ENCODE assay signal across 8 cellular contexts in genomic region chr19:45250216-45250831, GRCh38. TPM values are rescaled to one million over a fixed set of nuclear protein-coding genes. Genes with fewer than 3 reads are reported as not detected.
A peak's percentile ranks its signal among the peaks of the same experiment; 100 is the strongest.
DNase-seq lines count a peak whose midpoint lies in the region; ATAC-seq and TF ChIP-seq lines count a peak whose summit lies in the region.

No MANE protein-coding gene starts in this region.

- peak overlapping the region; percentile 67 for H3K4me3 Mint-ChIP-seq in endodermal cell
- H3K4me3 Mint-ChIP-seq in nephron progenitor cell: peak overlapping the region; percentile 95

- peak overlapping the region; percentile 67 for H3K27ac ChIP-seq in C4-2B
- H3K27ac ChIP-seq in OCI-LY1 (ENCODE audit: low read depth, low read length, poor library complexity, severe bottlenecking): no peak overlapping the region
- no peak overlapping the region for H3K27ac ChIP-seq in endodermal cell (ENCODE audit: low read depth, low read length)

- H3K9ac ChIP-seq in OCI-LY1 (ENCODE audit: low read length): peak overlapping the region; percentile 53
- peak overlapping the region; percentile 32 for H3K9ac ChIP-seq in endodermal cell (ENCODE audit: extremely low read depth, low read length, poor library complexity, severe bottlenecking)

- 58 to 72% methylated on average over 5 to 10 of the region's 14 CpGs for WGBS in endodermal cell (ENCODE audit: insufficient coverage in 1 of 2, insufficient read length in 1 of 2), 2 experiments

- DNase-seq in endodermal cell (peak; percentile 63), nephron progenitor cell (peak; percentile 25), H4 (ENCODE audit: low spot score) (no peak), kidney glomerular epithelial cell (lab: John Stamatoyannopoulos, UW) (no peak)
- DNase-seq in stimulated activated CD4-positive, alpha-beta T cell treated with anti-CD3 and anti-CD28 coated beads, Interleukin-1b, Interleukin-23, amount 100 ng/mL, for 48 hours: no peak

- H3K27ac Mint-ChIP-seq in endodermal cell: no peak overlapping the region
- no peak overlapping the region for H3K27ac Mint-ChIP-seq in nephron progenitor cell

- H3K9me3 Mint-ChIP-seq in endodermal cell (no peaks in the 10 kb centered on the region), nephron progenitor cell (no peaks in the 10 kb centered on the region)

- H3K4me2 ChIP-seq in OCI-LY1 (ENCODE audit: low read length): peak overlapping the region; percentile 82

- ATAC-seq in HG02588 (IDR thresholded peaks at IDR 0.05; ENCODE audit: unreplicated experiment): no peak

- no peaks in the 10 kb centered on the region for H4K20me1 ChIP-seq in OCI-LY1 (ENCODE audit: insufficient read depth, low read length)

- peaks cover 37% of the 10 kb centered on the region for H3K4me1 ChIP-seq in OCI-LY1 (ENCODE audit: insufficient read depth, low read length, severe bottlenecking)
- H3K4me1 ChIP-seq in endodermal cell (ENCODE audit: control insufficient read depth, insufficient read depth, low read length): peaks cover 2% of the 10 kb centered on the region

- peaks cover 6% of the 10 kb centered on the region for H3K36me3 Mint-ChIP-seq in endodermal cell (ENCODE audit: low read depth)
- no peaks in the 10 kb centered on the region for H3K36me3 Mint-ChIP-seq in nephron progenitor cell (ENCODE audit: low read depth)

- H2AFZ ChIP-seq in OCI-LY1 (ENCODE audit: low read length): peak overlapping the region; percentile 48

- H3K4me1 Mint-ChIP-seq in endodermal cell (peaks cover 17% of the 10 kb centered on the region), nephron progenitor cell (peaks cover 49% of the 10 kb centered on the region)

- H3K9me2 ChIP-seq in OCI-LY1 (ENCODE audit: low read depth, low read length): no peaks in the 10 kb centered on the region

- H3K4me3 ChIP-seq in OCI-LY1 (ENCODE audit: low read depth, low read length, poor library complexity, severe bottlenecking): peak overlapping the region; percentile 60
- peak overlapping the region; percentile 87 for H3K4me3 ChIP-seq in endodermal cell (ENCODE audit: low read length)

- TF ChIP-seq CTCF in C4-2B (conservative IDR thresholded peaks at IDR 0.05) (no peak), OCI-LY1 (IDR thresholded peaks at IDR 0.05; ENCODE audit: low read length) (no peak), endodermal cell (conservative IDR thresholded peaks at IDR 0.05) (no peak), nephron progenitor cell (IDR thresholded peaks at IDR 0.05) (no peak)

- peaks cover 19% of the 10 kb centered on the region for H3K27me3 Mint-ChIP-seq in endodermal cell (ENCODE audit: insufficient read depth)
- H3K27me3 Mint-ChIP-seq in nephron progenitor cell (ENCODE audit: low read depth, poor library complexity): peaks cover 21% of the 10 kb centered on the region

- no peaks in the 10 kb centered on the region for H3K79me2 ChIP-seq in OCI-LY1 (ENCODE audit: insufficient read depth, low read length)

- no peaks in the 10 kb centered on the region for H3F3A ChIP-seq in OCI-LY1 (ENCODE audit: insufficient read depth, low read length)

- H3K9me3 ChIP-seq in OCI-LY1 (ENCODE audit: low read length) (no peaks in the 10 kb centered on the region), endodermal cell (ENCODE audit: control insufficient read depth, low read length) (no peaks in the 10 kb centered on the region)

- H3K36me3 ChIP-seq in OCI-LY1 (ENCODE audit: insufficient read depth, low read length) (no peaks in the 10 kb centered on the region), endodermal cell (ENCODE audit: control insufficient read depth, insufficient read depth, low read length) (peaks cover 10% of the 10 kb centered on the region)

- peaks cover 3% of the 10 kb centered on the region; the same call in 1 of the 2 replicates for H3K27me3 ChIP-seq in OCI-LY1 (ENCODE audit: insufficient read depth, low read length)
- no peaks in the 10 kb centered on the region for H3K27me3 ChIP-seq in endodermal cell (ENCODE audit: control insufficient read depth, insufficient read depth, low read length, poor library complexity, severe bottlenecking)

RNA-seq across cellular contexts. Expression of gene MARK4, which starts 0.7 kb away (rescaled TPM):
- 10 to 100 TPM; 74.6 to 90.6 TPM for total RNA-seq in endodermal cell
- 40.4 TPM for polyA plus RNA-seq in endodermal cell (2013, experiment 1 of 2)
- polyA plus RNA-seq in endodermal cell (2013, experiment 2 of 2): 34.5 TPM
- 3.7 and 5.0 TPM in 2 replicates for total RNA-seq in H4 (2014; rRNA removed; shearing (Covaris generic))

RNA-seq across cellular contexts. Expression of gene EXOC3L2, which starts 5.1 kb away (rescaled TPM):
- total RNA-seq in endodermal cell: under 1 TPM in 1 of 2 donors, not detected in 1; 0.11 TPM
- polyA plus RNA-seq in endodermal cell (2013, experiment 1 of 2): 1.2 TPM
- 1.3 TPM for polyA plus RNA-seq in endodermal cell (2013, experiment 2 of 2)
- not detected in 2 replicates for total RNA-seq in H4 (2014; rRNA removed; shearing (Covaris generic))

Comparison
In these comparisons a context has a peak if more than half of its experiments do, and no peak if none do; other contexts are left out.
1. DNase-seq: peak in endodermal cell (single experiment) and nephron progenitor cell (single experiment); none in H4 (single experiment), stimulated activated CD4-positive, alpha-beta T cell treated with anti-CD3 and anti-CD28 coated beads, Interleukin-1b, Interleukin-23, amount 100 ng/mL, for 48 hours (single experiment) and kidney glomerular epithelial cell (single experiment).
2. RNA of gene MARK4, which starts 0.7 kb away (total RNA-seq): 74.6 to 90.6 TPM in endodermal cell; 3.7 to 5.0 TPM in H4; every median in the first group is over 10 times any median in the second.